Comparison of ENCODE assay signal across 26 cellular contexts in the genomic region with DNA sequence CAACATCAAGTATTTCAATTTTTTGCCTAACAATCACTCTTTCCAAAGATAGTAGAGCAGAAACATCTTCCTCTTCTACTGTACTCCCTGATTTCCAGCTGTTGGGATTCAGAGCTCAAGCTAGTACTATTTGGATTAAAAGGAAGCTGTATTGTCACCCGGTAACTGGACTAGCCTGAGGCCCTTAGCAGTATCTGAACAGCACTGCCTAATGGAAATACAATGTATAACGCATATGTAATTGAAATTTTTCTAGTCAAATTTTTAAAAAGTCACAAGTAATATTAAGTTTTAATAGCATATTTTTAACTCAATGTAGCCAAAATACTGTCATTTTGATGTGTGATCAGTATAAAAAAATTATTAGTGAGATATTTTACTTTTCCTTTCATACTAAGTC.
DNase-seq lines count a peak whose midpoint lies in the region; ATAC-seq and TF ChIP-seq lines count a peak whose summit lies in the region.
"Had no signal": no experiment of that assay in that cellular context is flagged by ENCODE, and none has a peak within 500 bp of the region (broad histone marks: within the 10 kb centered on the region; RNA-seq: fewer than 3 reads in every experiment).

No MANE protein-coding gene starts in this region.

- no peaks in the 10 kb centered on the region for H3K36me3 ChIP-seq in RWPE2 (ENCODE audit: low read depth)
- H3K36me3 ChIP-seq: BLaER1, gastrocnemius medialis, pancreas, upper lobe of left lung had no signal

- H3K27me3 ChIP-seq in RWPE2 (ENCODE audit: insufficient read depth, poor library complexity, severe bottlenecking), result no peaks in the 10 kb centered on the region
- H3K27me3 ChIP-seq: BLaER1, body of pancreas, gastrocnemius medialis, hepatocyte, pancreas, upper lobe of left lung had no signal

- TF ChIP-seq CTCF in RWPE2 (IDR thresholded peaks at IDR 0.05; ENCODE audit: poor library complexity, severe bottlenecking), result peak; percentile 11

- H3K4me1 ChIP-seq in RWPE2 (ENCODE audit: insufficient read depth, poor library complexity, severe bottlenecking), result no peaks in the 10 kb centered on the region
- H3K4me1 ChIP-seq: BLaER1, body of pancreas, pancreas had no signal

- peak overlapping the region; percentile 39 for H3K27ac Mint-ChIP-seq in activated naive CD4-positive, alpha-beta T cell treated with anti-CD3 and anti-CD28 coated beads, Interleukin-2, amount 10 ng/mL, durations not matched to agents 7 days and 5 days
- peak overlapping the region; percentile 38 to 67 for H3K27ac Mint-ChIP-seq in effector memory CD8-positive, alpha-beta T cell
- H3K27ac Mint-ChIP-seq: H9; natural killer cell treated with Interleukin-12 subunit alpha and Interleukin-12 subunit beta and Interleukin-15 and Interleukin-18, amount 100 ng/mL, for 72 hours had no signal

- no peak overlapping the region for H3K4me3 Mint-ChIP-seq in activated naive CD4-positive, alpha-beta T cell treated with anti-CD3 and anti-CD28 coated beads, Interleukin-2, amount 10 ng/mL, durations not matched to agents 7 days and 5 days
- no peak overlapping the region for H3K4me3 Mint-ChIP-seq in effector memory CD8-positive, alpha-beta T cell
- H3K4me3 Mint-ChIP-seq: activated B cell treated with CpG ODN at 0.5 μM for 24 hours; H9; mesothelial cell of epicardium; natural killer cell treated with Interleukin-12 subunit alpha and Interleukin-12 subunit beta and Interleukin-15 and Interleukin-18, amount 100 ng/mL, for 72 hours had no signal

- H3K9me3 ChIP-seq in RWPE2 (ENCODE audit: severe bottlenecking), result no peaks in the 10 kb centered on the region
- H3K9me3 ChIP-seq: BLaER1, body of pancreas, gastrocnemius medialis, pancreas, upper lobe of left lung had no signal

- ATAC-seq in RWPE2 (ENCODE audit: low read depth), result no peak
- ATAC-seq in effector memory CD8-positive, alpha-beta T cell (replicated peaks), result no peak
- ATAC-seq: body of pancreas; esophagus mucosa; gastrocnemius medialis; natural killer cell treated with Interleukin-12 subunit alpha and Interleukin-12 subunit beta and Interleukin-15 and Interleukin-18, amount 100 ng/mL, for 72 hours; pancreas had no signal

- CTCF ChIA-PET in activated naive CD4-positive, alpha-beta T cell treated with anti-CD3 and anti-CD28 coated beads, Interleukin-2, amount 10 ng/mL, durations not matched to agents 7 days and 5 days (lab: Charles Lee), result interaction anchor here (2.0 kb wide), 1 partner anchor 179 kb away, joined by 5 read pairs; no protein-coding TSS in a partner anchor

- DNase-seq in activated naive CD4-positive, alpha-beta T cell treated with anti-CD3 and anti-CD28 coated beads, Interleukin-2, amount 10 ng/mL, durations not matched to agents 7 days and 5 days, result no peak
- no peak for DNase-seq in activated naive CD4-positive, alpha-beta T cell treated with Interleukin-2 at 50 U/mL for 16 hours
- DNase-seq in RWPE2 (ENCODE audit: low spot score), result no peak
- no peak for DNase-seq in effector memory CD8-positive, alpha-beta T cell
- no peak for DNase-seq in effector CD4-positive, alpha-beta T cell
- DNase-seq in DMS79 treated with DMSO at 0.1 percent for 48 hours (lab: John Stamatoyannopoulos, UW), result no peak
- DNase-seq in activated CD4-positive, alpha-beta T cell treated with anti-CD3 and anti-CD28 coated beads, Interleukin-2, amount 50 U/mL, for 1 hour, result no peak
- no peak for DNase-seq in kidney glomerular epithelial cell (lab: John Stamatoyannopoulos, UW)
- DNase-seq: activated B cell treated with CpG ODN at 0.5 μM for 24 hours; activated CD4-positive, alpha-beta T cell treated with anti-CD3 and anti-CD28 coated beads, Interleukin-2, amount 50 U/mL, for 48 hours; body of pancreas; DND-41; gastrocnemius medialis; H9; NCI-H1092; NCI-H2029; NCI-H345; pancreas; substantia nigra; upper lobe of left lung had no signal

- no peak overlapping the region for H3K4me3 ChIP-seq in RWPE2 (ENCODE audit: severe bottlenecking)
- H3K4me3 ChIP-seq: BLaER1, body of pancreas, gastrocnemius medialis, hepatocyte, pancreas, smooth muscle cell, upper lobe of left lung had no signal

- H3K27me3 Mint-ChIP-seq in activated naive CD4-positive, alpha-beta T cell treated with anti-CD3 and anti-CD28 coated beads, Interleukin-2, amount 10 ng/mL, durations not matched to agents 7 days and 5 days, result no peaks in the 10 kb centered on the region
- H3K27me3 Mint-ChIP-seq in effector memory CD8-positive, alpha-beta T cell, result no peaks in the 10 kb centered on the region
- H3K27me3 Mint-ChIP-seq: activated B cell treated with CpG ODN at 0.5 μM for 24 hours; natural killer cell treated with Interleukin-12 subunit alpha and Interleukin-12 subunit beta and Interleukin-15 and Interleukin-18, amount 100 ng/mL, for 72 hours had no signal

- H3K4me1 Mint-ChIP-seq in activated naive CD4-positive, alpha-beta T cell treated with anti-CD3 and anti-CD28 coated beads, Interleukin-2, amount 10 ng/mL, durations not matched to agents 7 days and 5 days, result no peaks in the 10 kb centered on the region
- peaks cover 6% of the 10 kb centered on the region in 2 donors for H3K4me1 Mint-ChIP-seq in effector memory CD8-positive, alpha-beta T cell (ENCODE audit: low read depth in 2 of 2)
- H3K4me1 Mint-ChIP-seq: activated B cell treated with CpG ODN at 0.5 μM for 24 hours, H9 had no signal

- no peak overlapping the region for H3K27ac ChIP-seq in RWPE2 (ENCODE audit: poor library complexity, severe bottlenecking)
- H3K27ac ChIP-seq: BLaER1, body of pancreas, gastrocnemius medialis, hepatocyte, pancreas, upper lobe of left lung had no signal

- H3K9me3 Mint-ChIP-seq in activated naive CD4-positive, alpha-beta T cell treated with anti-CD3 and anti-CD28 coated beads, Interleukin-2, amount 10 ng/mL, durations not matched to agents 7 days and 5 days, result no peaks in the 10 kb centered on the region
- H3K9me3 Mint-ChIP-seq in effector memory CD8-positive, alpha-beta T cell, result no peaks in the 10 kb centered on the region
- H3K9me3 Mint-ChIP-seq: activated B cell treated with CpG ODN at 0.5 μM for 24 hours; H9; mesothelial cell of epicardium; natural killer cell treated with Interleukin-12 subunit alpha and Interleukin-12 subunit beta and Interleukin-15 and Interleukin-18, amount 100 ng/mL, for 72 hours had no signal

- H3K36me3 Mint-ChIP-seq in activated naive CD4-positive, alpha-beta T cell treated with anti-CD3 and anti-CD28 coated beads, Interleukin-2, amount 10 ng/mL, durations not matched to agents 7 days and 5 days, result peaks cover 38% of the 10 kb centered on the region
- H3K36me3 Mint-ChIP-seq in effector memory CD8-positive, alpha-beta T cell (ENCODE audit: insufficient read depth), result peaks cover 64% of the 10 kb centered on the region
- H3K36me3 Mint-ChIP-seq: natural killer cell treated with Interleukin-12 subunit alpha and Interleukin-12 subunit beta and Interleukin-15 and Interleukin-18, amount 100 ng/mL, for 72 hours had no signal
